Comparison of ENCODE assay signal across 11 cellular contexts in the genomic region with DNA sequence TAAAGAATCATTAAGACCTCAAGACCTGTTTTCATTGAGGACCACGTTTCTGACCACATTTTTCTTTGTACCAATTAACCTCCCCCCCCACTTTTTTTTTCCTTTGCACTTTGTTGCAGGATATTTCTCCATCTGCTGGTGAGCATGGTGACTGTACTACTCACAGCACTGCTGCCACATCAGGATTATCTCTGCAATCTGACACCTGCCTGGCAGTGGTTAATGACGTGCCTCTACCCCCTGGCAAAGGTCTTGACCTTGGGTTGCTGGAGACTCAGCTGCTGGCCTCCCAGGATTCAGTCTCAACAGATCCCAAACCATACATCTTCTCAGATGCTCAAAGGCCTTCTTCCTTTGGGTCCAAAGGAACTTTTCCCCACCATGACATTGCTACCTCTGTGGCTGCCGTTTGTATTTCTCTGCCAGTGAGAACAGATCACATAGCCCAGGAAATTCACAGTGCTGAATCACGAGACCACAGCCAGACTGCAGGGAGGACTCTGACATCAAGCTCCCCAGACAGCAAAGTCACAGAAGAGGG. TPM values are rescaled to one million over a fixed set of nuclear protein-coding genes. Genes with fewer than 3 reads are reported as not detected.
DNase-seq lines count a peak whose midpoint lies in the region; ATAC-seq lines count a peak whose summit lies in the region.
"Had no signal": no experiment of that assay in that cellular context is flagged by ENCODE, and none has a peak within 500 bp of the region (broad histone marks: within the 10 kb centered on the region; RNA-seq: fewer than 3 reads in every experiment).

No MANE protein-coding gene starts in this region.

- CTCF ChIA-PET in CD8-positive, alpha-beta memory T cell (lab: Charles Lee): interaction anchor here (0.5 to 1.6 kb wide), 3 partner anchors 9 to 166 kb away, joined by 3 to 4 read pairs (median 3); no protein-coding TSS in a partner anchor

- no peak overlapping the region for H4K8ac ChIP-seq in mesendoderm (ENCODE audit: low read depth, low read length)

- no peaks in the 10 kb centered on the region for H3K27me3 Mint-ChIP-seq in CD8-positive, alpha-beta memory T cell

- no peak overlapping the region for H4K5ac ChIP-seq in mesendoderm (ENCODE audit: low read length)

- peak overlapping the region; percentile 18 for H3K4me3 ChIP-seq in CD8-positive, alpha-beta memory T cell (ENCODE audit: low read length)
- H3K4me3 ChIP-seq in mesendoderm (ENCODE audit: low read length): no peak overlapping the region
- H3K4me3 ChIP-seq: upper lobe of right lung had no signal

- no peaks in the 10 kb centered on the region for H3K79me2 ChIP-seq in mesendoderm (ENCODE audit: control insufficient read depth, insufficient read depth, low read length)

- H3K4me2 ChIP-seq in mesendoderm (ENCODE audit: low read length): no peak overlapping the region

- H3K4ac ChIP-seq in mesendoderm (ENCODE audit: low read depth, low read length): no peak overlapping the region

- H3K36me3 Mint-ChIP-seq in CD8-positive, alpha-beta memory T cell: peaks cover 36 to 77% (median 38%) of the 10 kb centered on the region in 3 donors

- H3K36me3 ChIP-seq in CD8-positive, alpha-beta memory T cell (ENCODE audit: insufficient read depth, low read length): peaks cover 16% of the 10 kb centered on the region
- no peaks in the 10 kb centered on the region for H3K36me3 ChIP-seq in mesendoderm (ENCODE audit: control insufficient read depth, insufficient read depth, low read length)
- H3K36me3 ChIP-seq: upper lobe of right lung had no signal

- no peak overlapping the region for H2BK5ac ChIP-seq in mesendoderm (ENCODE audit: low read length)

- H3K23ac ChIP-seq in mesendoderm (ENCODE audit: low read length): no peak overlapping the region

- no peaks in the 10 kb centered on the region for H3K9me3 Mint-ChIP-seq in CD8-positive, alpha-beta memory T cell

- peak; percentile 13 to 60 (median 32) for DNase-seq in CD8-positive, alpha-beta memory T cell
- DNase-seq in MV-4-11 (lab: John Stamatoyannopoulos, UW) (peak; percentile 54), mesendoderm (peak; percentile 20), DMS53 (lab: John Stamatoyannopoulos, UW) (no peak), NCI-H146 (lab: John Stamatoyannopoulos, UW) (no peak), LoVo (ENCODE audit: low spot score) (no peak)
- peak; percentile 19 to 36 for DNase-seq in activated CD4-positive, alpha-beta T cell treated with anti-CD3 and anti-CD28 coated beads, Interleukin-2, amount 50 U/mL, for 48 hours
- DNase-seq: upper lobe of right lung had no signal

- no peak for ATAC-seq in GM19328 (IDR thresholded peaks at IDR 0.05; ENCODE audit: unreplicated experiment)
- ATAC-seq: upper lobe of right lung had no signal

- H3K4me1 ChIP-seq in CD8-positive, alpha-beta memory T cell (ENCODE audit: insufficient read depth, low read length): peaks cover 52% of the 10 kb centered on the region
- no peaks in the 10 kb centered on the region for H3K4me1 ChIP-seq in mesendoderm (ENCODE audit: control insufficient read depth, low read depth, low read length)
- H3K4me1 ChIP-seq: upper lobe of right lung had no signal

- peak overlapping the region in 6 of 7 donors; percentile 51 to 88 (median 70) for H3K4me3 Mint-ChIP-seq in CD8-positive, alpha-beta memory T cell

- WGBS in mesendoderm (ENCODE audit: extremely low coverage, insufficient coverage, low lambda C conversion rate): no CpG with 5 or more reads among the region's 4 CpGs

- H3K4me1 Mint-ChIP-seq in CD8-positive, alpha-beta memory T cell: peaks cover 51 to 81% (median 69%) of the 10 kb centered on the region in 3 donors

- no peak overlapping the region for H2AK5ac ChIP-seq in mesendoderm (ENCODE audit: low read length)

- peak overlapping the region; percentile 12 for H3K27ac ChIP-seq in CD8-positive, alpha-beta memory T cell (ENCODE audit: low read depth, low read length)
- H3K27ac ChIP-seq in mesendoderm (ENCODE audit: low read depth, low read length): no peak overlapping the region
- H3K27ac ChIP-seq: upper lobe of right lung had no signal

- no peak overlapping the region for H3K18ac ChIP-seq in mesendoderm (ENCODE audit: low read length)

- no peak overlapping the region for H3K9ac ChIP-seq in mesendoderm (ENCODE audit: low read length)

- no peak overlapping the region for H2BK15ac ChIP-seq in mesendoderm (replicated peaks; ENCODE audit: low read depth)

- peak overlapping the region; percentile 77 to 94 (median 90) for H3K27ac Mint-ChIP-seq in CD8-positive, alpha-beta memory T cell

- no peak overlapping the region for H2BK120ac ChIP-seq in mesendoderm (ENCODE audit: low read depth, low read length)

- no peaks in the 10 kb centered on the region for H3K79me1 ChIP-seq in mesendoderm (ENCODE audit: low read length)

- H3K9me3 ChIP-seq in CD8-positive, alpha-beta memory T cell (ENCODE audit: low read length): no peaks in the 10 kb centered on the region
- H3K9me3 ChIP-seq: upper lobe of right lung had no signal

- no peak overlapping the region for H3K56ac ChIP-seq in mesendoderm (ENCODE audit: low read length)

- POLR2A ChIA-PET in CD8-positive, alpha-beta memory T cell (lab: Charles Lee): interaction anchor here (0.6 to 1.6 kb wide), 5 partner anchors 11 to 365 kb away, joined by 3 to 6 read pairs (median 4); no protein-coding TSS in a partner anchor

- H3K27me3 ChIP-seq in CD8-positive, alpha-beta memory T cell (ENCODE audit: insufficient read depth, low read length, poor library complexity, severe bottlenecking): no peaks in the 10 kb centered on the region
- no peaks in the 10 kb centered on the region for H3K27me3 ChIP-seq in mesendoderm (ENCODE audit: insufficient read depth, low read length, poor library complexity)
- H3K27me3 ChIP-seq: upper lobe of right lung had no signal

RNA-seq across cellular contexts. Expression of gene EDN3, which starts 46.6 kb away (rescaled TPM):
- under 1 TPM in 1 of 2 experiments, not detected in 1; 0.16 TPM for total RNA-seq in CD8-positive, alpha-beta memory T cell
- not detected for polyA plus RNA-seq in CD8-positive, alpha-beta memory T cell
- 0.10 TPM for polyA plus RNA-seq in mesendoderm (2013, experiment 1 of 2)
- polyA plus RNA-seq in mesendoderm (2013, experiment 2 of 2): 0.04 TPM
- total RNA-seq: astrocyte, mesenteric fat pad had no signal

Comparison
In these comparisons a context has a peak if more than half of its experiments do, and no peak if none do; other contexts are left out.
1. DNase-seq: peak in CD8-positive, alpha-beta memory T cell (5 of 5), MV-4-11 (single experiment), activated CD4-positive, alpha-beta T cell treated with anti-CD3 and anti-CD28 coated beads, Interleukin-2, amount 50 U/mL, for 48 hours (2 of 2) and mesendoderm (single experiment); none in DMS53 (single experiment), NCI-H146 (single experiment) and LoVo (single experiment).